In the genomic region with DNA sequence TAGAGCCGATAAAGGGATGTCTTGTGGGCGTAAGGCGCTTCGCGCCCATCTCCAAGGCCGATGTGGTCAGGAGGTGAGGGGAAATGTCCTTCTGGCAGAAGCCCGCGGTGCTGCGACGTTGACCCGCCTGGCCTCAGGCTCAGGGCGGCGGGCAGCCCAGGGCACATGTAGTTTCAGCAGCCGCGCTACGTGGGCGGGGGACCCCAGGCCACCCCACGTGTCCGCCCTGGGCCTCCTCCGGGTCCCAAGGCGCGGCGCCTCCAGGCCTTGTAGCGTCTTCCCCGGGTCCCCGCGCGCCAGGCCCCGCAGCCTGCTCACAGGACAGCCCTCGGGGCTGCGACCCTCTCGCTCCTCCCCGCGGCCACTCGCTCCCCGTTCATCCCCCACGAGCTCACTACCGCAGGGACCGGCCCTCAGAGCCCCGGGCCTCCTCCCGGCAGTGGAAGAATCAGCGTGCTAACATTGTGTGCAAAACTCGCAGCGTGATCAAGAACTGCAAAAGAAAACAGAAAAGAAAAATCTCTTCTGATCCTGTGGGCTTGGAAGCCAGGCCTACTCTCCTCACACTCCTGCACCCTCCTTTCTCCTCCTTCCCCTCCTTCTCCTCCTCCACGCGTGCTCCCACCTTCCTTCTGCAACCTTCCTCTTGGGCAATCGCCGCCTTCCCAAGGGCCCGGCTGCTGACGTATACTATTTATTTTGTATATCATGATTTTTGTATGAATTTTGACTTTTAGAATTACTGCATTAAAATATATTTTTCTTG, we compare ENCODE assay signal across 16 cellular contexts. TPM values are rescaled to one million over a fixed set of nuclear protein-coding genes. Genes with fewer than 3 reads are reported as not detected.
A peak's percentile ranks its signal among the peaks of the same experiment; 100 is the strongest.
DNase-seq lines count a peak whose midpoint lies in the region; ATAC-seq and TF ChIP-seq lines count a peak whose summit lies in the region.
"Had no signal": no experiment of that assay in that cellular context is flagged by ENCODE, and none has a peak within 500 bp of the region (broad histone marks: within the 10 kb centered on the region; RNA-seq: fewer than 3 reads in every experiment).

No MANE protein-coding gene starts in this region.

- no peaks in the 10 kb centered on the region for H3K9me3 Mint-ChIP-seq in activated CD8-positive, alpha-beta memory T cell treated with anti-CD3 and anti-CD28 coated beads, Interleukin-2, amount 10 ng/mL, durations not matched to agents 7 days and 5 days (ENCODE audit: low read depth)
- peaks cover 2% of the 10 kb centered on the region for H3K9me3 Mint-ChIP-seq in activated B cell treated with CpG ODN at 0.5 μM for 24 hours
- H3K9me3 Mint-ChIP-seq: CD8-positive, alpha-beta T cell had no signal

- no peaks in the 10 kb centered on the region for H3K4me1 ChIP-seq in osteoblast (ENCODE audit: insufficient read depth, low read length)
- H3K4me1 ChIP-seq: HAP-1 had no signal

- H3K4me3 ChIP-seq in iPS-11a (ENCODE audit: low read depth, low read length) (peak overlapping the region; percentile 8), osteoblast (ENCODE audit: insufficient read depth, low read length) (no peak overlapping the region)
- H3K4me3 ChIP-seq: HAP-1 had no signal

- no peak overlapping the region for H2AFZ ChIP-seq in osteoblast (ENCODE audit: low read length)

- no peak for ATAC-seq in activated CD8-positive, alpha-beta memory T cell treated with anti-CD3 and anti-CD28 coated beads, Interleukin-2, amount 10 ng/mL, durations not matched to agents 7 days and 5 days
- ATAC-seq in activated B cell treated with CpG ODN at 0.5 μM for 24 hours (ENCODE audit: low read depth) = no peak
- ATAC-seq: CD8-positive, alpha-beta T cell had no signal

- H3K4me3 Mint-ChIP-seq in activated CD8-positive, alpha-beta memory T cell treated with anti-CD3 and anti-CD28 coated beads, Interleukin-2, amount 10 ng/mL, durations not matched to agents 7 days and 5 days = no peak overlapping the region
- no peak overlapping the region for H3K4me3 Mint-ChIP-seq in activated B cell treated with CpG ODN at 0.5 μM for 24 hours
- H3K4me3 Mint-ChIP-seq: CD8-positive, alpha-beta T cell had no signal

- TF ChIP-seq CTCF in activated B cell treated with CpG ODN at 0.5 μM for 24 hours (IDR thresholded peaks at IDR 0.05) (no peak), osteoblast (IDR thresholded peaks at IDR 0.05; ENCODE audit: extremely low read depth, low read depth, low read length) (no peak)

- peak overlapping the region; percentile 54 for H3K27ac Mint-ChIP-seq in activated CD8-positive, alpha-beta memory T cell treated with anti-CD3 and anti-CD28 coated beads, Interleukin-2, amount 10 ng/mL, durations not matched to agents 7 days and 5 days
- H3K27ac Mint-ChIP-seq in activated B cell treated with CpG ODN at 0.5 μM for 24 hours = peak overlapping the region; percentile 46
- H3K27ac Mint-ChIP-seq: CD8-positive, alpha-beta T cell had no signal

- peaks cover 89% of the 10 kb centered on the region for H3K27me3 ChIP-seq in osteoblast (ENCODE audit: insufficient read depth, low read length)

- intact Hi-C loops in activated B cell treated with CpG ODN at 0.5 μM for 24 hours (cut with micrococcal nuclease) = no loop called here
- intact Hi-C loops in head of caudate nucleus (cut with DNase I) = no loop called here

- peaks cover 2% of the 10 kb centered on the region for H3K9me3 ChIP-seq in osteoblast (ENCODE audit: low read depth, low read length)
- H3K9me3 ChIP-seq: HAP-1, thoracic aorta had no signal

- no peak for DNase-seq in activated CD8-positive, alpha-beta memory T cell treated with anti-CD3 and anti-CD28 coated beads, Interleukin-2, amount 10 ng/mL, durations not matched to agents 7 days and 5 days
- DNase-seq in activated CD8-positive, alpha-beta memory T cell treated with anti-CD3 and anti-CD28 coated beads, Interleukin-2, amount 50 U/mL, for 4 hours = no peak
- no peak for DNase-seq in activated B cell treated with CpG ODN at 0.5 μM for 24 hours
- peak; percentile 84 for DNase-seq in osteoblast (ENCODE audit: insufficient read length, low spot score, missing footprints)
- no peak for DNase-seq in NCI-H146 treated with DMSO at 0.1 percent for 48 hours (lab: John Stamatoyannopoulos, UW; ENCODE audit: unreplicated experiment)
- no peak for DNase-seq in head of caudate nucleus
- no peak for DNase-seq in NCI-H1092 (lab: John Stamatoyannopoulos, UW)
- DNase-seq: ACHN; CD8-positive, alpha-beta T cell; NCI-H1105; NK-92 treated with Interleukin-12 subunit alpha and Interleukin-12 subunit beta, amount 100 ng/mL, for 24 hours; T1000 had no signal

- no peaks in the 10 kb centered on the region for H4K20me1 ChIP-seq in osteoblast (ENCODE audit: insufficient read depth, low read length)

- H3K36me3 Mint-ChIP-seq in activated CD8-positive, alpha-beta memory T cell treated with anti-CD3 and anti-CD28 coated beads, Interleukin-2, amount 10 ng/mL, durations not matched to agents 7 days and 5 days = peaks cover 8% of the 10 kb centered on the region
- H3K36me3 Mint-ChIP-seq in activated B cell treated with CpG ODN at 0.5 μM for 24 hours (ENCODE audit: low read depth) = no peaks in the 10 kb centered on the region
- H3K36me3 Mint-ChIP-seq: CD8-positive, alpha-beta T cell had no signal

- POLR2A ChIA-PET in activated B cell treated with CpG ODN at 0.5 μM for 24 hours (lab: Charles Lee) = no interaction called here

- no peak overlapping the region for H3K27ac ChIP-seq in osteoblast (ENCODE audit: low read depth, low read length)
- H3K27ac ChIP-seq: thoracic aorta had no signal

- peaks cover 3% of the 10 kb centered on the region for H3K4me1 Mint-ChIP-seq in activated CD8-positive, alpha-beta memory T cell treated with anti-CD3 and anti-CD28 coated beads, Interleukin-2, amount 10 ng/mL, durations not matched to agents 7 days and 5 days
- H3K4me1 Mint-ChIP-seq in activated B cell treated with CpG ODN at 0.5 μM for 24 hours = peaks cover 12% of the 10 kb centered on the region

- H3K79me2 ChIP-seq in osteoblast (ENCODE audit: insufficient read depth, low read length) = no peaks in the 10 kb centered on the region

- no peaks in the 10 kb centered on the region for H3K36me3 ChIP-seq in osteoblast (ENCODE audit: insufficient read depth, low read length)
- H3K36me3 ChIP-seq: HAP-1, thoracic aorta had no signal

- peaks cover 94% of the 10 kb centered on the region for H3K27me3 Mint-ChIP-seq in activated CD8-positive, alpha-beta memory T cell treated with anti-CD3 and anti-CD28 coated beads, Interleukin-2, amount 10 ng/mL, durations not matched to agents 7 days and 5 days
- peaks cover 69% of the 10 kb centered on the region for H3K27me3 Mint-ChIP-seq in activated B cell treated with CpG ODN at 0.5 μM for 24 hours

- H3K4me2 ChIP-seq in osteoblast (ENCODE audit: insufficient read depth, low read length) = no peak overlapping the region

- CTCF ChIA-PET in activated CD8-positive, alpha-beta memory T cell treated with anti-CD3 and anti-CD28 coated beads, Interleukin-2, amount 10 ng/mL, durations not matched to agents 7 days and 5 days (lab: Charles Lee) = no interaction called here
- CTCF ChIA-PET in activated B cell treated with CpG ODN at 0.5 μM for 24 hours (lab: Charles Lee) = no interaction called here

RNA-seq across cellular contexts. Expression of a gene that starts 4.4 kb away (rescaled TPM):
- under 1 TPM in 1 of 2 experiments, not detected in 1; 0.14 TPM for total RNA-seq in activated CD8-positive, alpha-beta memory T cell treated with anti-CD3 and anti-CD28 coated beads, Interleukin-2, amount 10 ng/mL, durations not matched to agents 7 days and 5 days
- 0.10 and 0.11 TPM in 2 replicates for total RNA-seq in activated B cell treated with CpG ODN at 0.5 μM for 24 hours
- total RNA-seq in osteoblast = not detected in 2 replicates
- total RNA-seq: CD8-positive, alpha-beta T cell; frontal cortex had no signal
